In the genomic region with DNA sequence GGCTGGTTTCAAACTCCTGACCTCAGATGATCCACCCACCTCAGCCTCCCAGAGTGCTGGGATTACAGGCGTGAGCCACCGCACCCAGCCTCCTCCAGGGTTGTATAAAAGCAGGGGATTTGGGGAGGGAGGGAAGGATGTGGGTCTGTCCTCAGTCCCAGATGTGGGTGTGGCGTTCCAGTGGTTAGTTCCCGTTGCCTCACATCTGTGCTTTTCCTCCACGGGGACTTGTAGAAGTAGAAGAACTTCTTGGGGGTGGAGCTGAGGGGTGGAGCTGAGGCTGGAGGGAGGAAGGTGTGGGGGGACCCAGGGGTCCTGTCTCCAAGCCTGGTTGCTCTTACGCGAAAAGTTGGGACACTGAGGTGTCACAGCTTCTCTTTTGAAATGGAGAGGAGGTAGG, we compare ENCODE assay signal across 1 cellular context.
TF ChIP-seq lines count a peak whose summit lies in the region.

No MANE protein-coding gene starts in this region.

TF ChIP-seq in WTC11, 78 proteins besides CTCF, POLR2A, EP300 and RAD21:
- TF ChIP-seq IRF2 (CRISPR knock-in tag; IDR thresholded peaks at IDR 0.05; ENCODE audit: borderline replicate concordance, low read depth) (no peak), STAT6 (CRISPR knock-in tag; conservative IDR thresholded peaks at IDR 0.05; ENCODE audit: low read depth) (no peak), ZNF423 (CRISPR knock-in tag; IDR thresholded peaks at IDR 0.05) (no peak), HMGXB4 (CRISPR knock-in tag; IDR thresholded peaks at IDR 0.05) (no peak), FOXP1 (CRISPR knock-in tag; IDR thresholded peaks at IDR 0.05; ENCODE audit: borderline replicate concordance) (no peak), ARID4B (CRISPR knock-in tag; IDR thresholded peaks at IDR 0.05; ENCODE audit: borderline replicate concordance) (no peak), ETV6 (CRISPR knock-in tag; IDR thresholded peaks at IDR 0.05) (no peak), MYBL2 (CRISPR knock-in tag; IDR thresholded peaks at IDR 0.05) (no peak), TP53 (CRISPR knock-in tag; IDR thresholded peaks at IDR 0.05) (no peak), ZNF512 (CRISPR knock-in tag; IDR thresholded peaks at IDR 0.05; ENCODE audit: borderline replicate concordance) (no peak), E2F4 (CRISPR knock-in tag; IDR thresholded peaks at IDR 0.05; ENCODE audit: borderline replicate concordance, low read depth) (no peak), ZNF263 (CRISPR knock-in tag; IDR thresholded peaks at IDR 0.05; ENCODE audit: low read depth) (no peak), USF2 (CRISPR knock-in tag; IDR thresholded peaks at IDR 0.05) (no peak)
- TF ChIP-seq, protein P1, sequence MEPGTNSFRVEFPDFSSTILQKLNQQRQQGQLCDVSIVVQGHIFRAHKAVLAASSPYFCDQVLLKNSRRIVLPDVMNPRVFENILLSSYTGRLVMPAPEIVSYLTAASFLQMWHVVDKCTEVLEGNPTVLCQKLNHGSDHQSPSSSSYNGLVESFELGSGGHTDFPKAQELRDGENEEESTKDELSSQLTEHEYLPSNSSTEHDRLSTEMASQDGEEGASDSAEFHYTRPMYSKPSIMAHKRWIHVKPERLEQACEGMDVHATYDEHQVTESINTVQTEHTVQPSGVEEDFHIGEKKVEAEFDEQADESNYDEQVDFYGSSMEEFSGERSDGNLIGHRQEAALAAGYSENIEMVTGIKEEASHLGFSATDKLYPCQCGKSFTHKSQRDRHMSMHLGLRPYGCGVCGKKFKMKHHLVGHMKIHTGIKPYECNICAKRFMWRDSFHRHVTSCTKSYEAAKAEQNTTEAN (CRISPR knock-in tag; IDR thresholded peaks at IDR 0.05), result no peak
